Comparison of ENCODE assay signal across 24 cellular contexts in genomic region chr5:63032343-63032742, GRCh38.
"Had no signal": no experiment of that assay in that cellular context is flagged by ENCODE, and none has a peak within 500 bp of the region (broad histone marks: within the 10 kb centered on the region; RNA-seq: fewer than 3 reads in every experiment).

No MANE protein-coding gene starts in this region.

- DNase-seq: islet precursor cell; left ventricle myocardium inferior; midbrain; mucosa of descending colon; naive thymus-derived CD4-positive, alpha-beta T cell; ovary; right lobe of liver; stimulated activated CD4-positive, alpha-beta T cell treated with anti-CD3 and anti-CD28 coated beads, Interleukin-12 subunit alpha, Interleukin-12 subunit beta, amount 100 ng/mL, for 4 hours; stimulated activated CD4-positive, alpha-beta T cell treated with anti-CD3 and anti-CD28 coated beads, Interleukin-15, amount 100 ng/mL, for 24 hours; stimulated activated CD4-positive, alpha-beta T cell treated with anti-CD3 and anti-CD28 coated beads, Interleukin-2, amount 100 ng/mL, for 24 hours; stimulated activated CD4-positive, alpha-beta T cell treated with anti-CD3 and anti-CD28 coated beads, Interleukin-4, amount 100 ng/mL, for 1 hour; stimulated activated naive B cell treated with anti-CD40 and anti-IgM and Interleukin-4, amounts not matched to agents 10 μg/mL and 1 μg/mL and 100 μg/mL, for 72 hours; stimulated activated naive CD8-positive, alpha-beta T cell treated with anti-CD3 and anti-CD28 coated beads, Interleukin-15, Interleukin-2, amounts not matched to agents 100 U/mL and 50 U/mL, for 24 hours; stomach; testis; thyroid gland; transverse colon; upper lobe of left lung had no signal

- H3K27ac ChIP-seq: left ventricle myocardium inferior, ovary, right atrium auricular region, right lobe of liver, skin epidermis, stomach, testis, thyroid gland, transverse colon, upper lobe of left lung, vagina had no signal

- H3K4me1 ChIP-seq: left ventricle myocardium inferior, right atrium auricular region, right lobe of liver, stomach, testis, thyroid gland, transverse colon, upper lobe of left lung, vagina had no signal

- H3K27me3 Mint-ChIP-seq: natural killer cell treated with Interleukin-12 subunit alpha and Interleukin-12 subunit beta and Interleukin-15 and Interleukin-18, amount 100 ng/mL, for 72 hours; progenitor cell of endocrine pancreas; stimulated activated naive B cell treated with anti-CD40 and anti-IgM and Interleukin-4, amounts not matched to agents 10 μg/mL and 1 μg/mL and 100 μg/mL, for 72 hours had no signal

- H3K4me1 Mint-ChIP-seq: naive thymus-derived CD4-positive, alpha-beta T cell; stimulated activated naive B cell treated with anti-CD40 and anti-IgM and Interleukin-4, amounts not matched to agents 10 μg/mL and 1 μg/mL and 100 μg/mL, for 72 hours had no signal

- H3K4me3 ChIP-seq: left ventricle myocardium inferior, lung, mucosa of descending colon, ovary, right atrium auricular region, right lobe of liver, skin epidermis, stomach, testis, thyroid gland, transverse colon, upper lobe of left lung, vagina had no signal

- H3K4me3 Mint-ChIP-seq: naive thymus-derived CD4-positive, alpha-beta T cell; natural killer cell treated with Interleukin-12 subunit alpha and Interleukin-12 subunit beta and Interleukin-15 and Interleukin-18, amount 100 ng/mL, for 72 hours; stimulated activated naive B cell treated with anti-CD40 and anti-IgM and Interleukin-4, amounts not matched to agents 10 μg/mL and 1 μg/mL and 100 μg/mL, for 72 hours had no signal

- H3K27me3 ChIP-seq: ovary, right atrium auricular region, right lobe of liver, stomach, testis, thyroid gland, transverse colon, upper lobe of left lung, vagina had no signal

- H3K36me3 ChIP-seq: left ventricle myocardium inferior, ovary, right atrium auricular region, right lobe of liver, stomach, thyroid gland, transverse colon, upper lobe of left lung, vagina had no signal

- H3K9me3 ChIP-seq: ovary, testis, thyroid gland had no signal

- H3K27ac Mint-ChIP-seq: naive thymus-derived CD4-positive, alpha-beta T cell; natural killer cell treated with Interleukin-12 subunit alpha and Interleukin-12 subunit beta and Interleukin-15 and Interleukin-18, amount 100 ng/mL, for 72 hours; progenitor cell of endocrine pancreas; stimulated activated naive B cell treated with anti-CD40 and anti-IgM and Interleukin-4, amounts not matched to agents 10 μg/mL and 1 μg/mL and 100 μg/mL, for 72 hours had no signal
